In genomic region chr2:441258-442023, GRCh38 we compare ENCODE assay signal across 1 cellular context.
TF ChIP-seq lines count a peak whose summit lies in the region.

No MANE protein-coding gene starts in this region.

TF ChIP-seq in GM12878, 131 proteins besides CTCF, POLR2A, EP300 and RAD21 (continued from another document):
- TF ChIP-seq ZNF592 (IDR thresholded peaks at IDR 0.05) (no peak), JUND (IDR thresholded peaks at IDR 0.05; ENCODE audit: low read depth, low read length) (0 out of 2 replicates have a peak, but pooled peaks have one; percentile 24), NR2F1 (conservative IDR thresholded peaks at IDR 0.05) (peak; percentile 49; the same call in 1 of the 2 replicates), TCF12 (IDR thresholded peaks at IDR 0.05; ENCODE audit: low read depth, low read length) (no peak), POU2F2 (IDR thresholded peaks at IDR 0.05; ENCODE audit: borderline replicate concordance, low read depth, low read length) (no peak), BACH1 (IDR thresholded peaks at IDR 0.05; ENCODE audit: borderline replicate concordance) (no peak), ZNF207 (IDR thresholded peaks at IDR 0.05; ENCODE audit: borderline replicate concordance) (no peak), EZH2 (IDR thresholded peaks at IDR 0.05; ENCODE audit: borderline replicate concordance, control insufficient read depth, low read depth, low read length) (no peak), ETV6 (conservative IDR thresholded peaks at IDR 0.05 in 1 of 2, IDR thresholded peaks at IDR 0.05 in 1 of 2; ENCODE audit: borderline replicate concordance in 1 of 2, low read depth in 1 of 2) (peak in 1 of 2 experiments; percentile 68; a peak in 2 of 4 replicates), ZNF622 (IDR thresholded peaks at IDR 0.05) (no peak), SREBF1 (IDR thresholded peaks at IDR 0.05; ENCODE audit: low read length) (no peak), ZZZ3 (IDR thresholded peaks at IDR 0.05; ENCODE audit: control insufficient read depth, insufficient read length, low read depth) (no peak), RELA (IDR thresholded peaks at IDR 0.05; ENCODE audit: borderline replicate concordance, partially characterized antibody) (no peak)
- TF ChIP-seq, protein P1, sequence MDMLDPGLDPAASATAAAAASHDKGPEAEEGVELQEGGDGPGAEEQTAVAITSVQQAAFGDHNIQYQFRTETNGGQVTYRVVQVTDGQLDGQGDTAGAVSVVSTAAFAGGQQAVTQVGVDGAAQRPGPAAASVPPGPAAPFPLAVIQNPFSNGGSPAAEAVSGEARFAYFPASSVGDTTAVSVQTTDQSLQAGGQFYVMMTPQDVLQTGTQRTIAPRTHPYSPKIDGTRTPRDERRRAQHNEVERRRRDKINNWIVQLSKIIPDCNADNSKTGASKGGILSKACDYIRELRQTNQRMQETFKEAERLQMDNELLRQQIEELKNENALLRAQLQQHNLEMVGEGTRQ (IDR thresholded peaks at IDR 0.05; ENCODE audit: borderline replicate concordance, low read depth, low read length), result no peak
- TF ChIP-seq, protein P2, sequence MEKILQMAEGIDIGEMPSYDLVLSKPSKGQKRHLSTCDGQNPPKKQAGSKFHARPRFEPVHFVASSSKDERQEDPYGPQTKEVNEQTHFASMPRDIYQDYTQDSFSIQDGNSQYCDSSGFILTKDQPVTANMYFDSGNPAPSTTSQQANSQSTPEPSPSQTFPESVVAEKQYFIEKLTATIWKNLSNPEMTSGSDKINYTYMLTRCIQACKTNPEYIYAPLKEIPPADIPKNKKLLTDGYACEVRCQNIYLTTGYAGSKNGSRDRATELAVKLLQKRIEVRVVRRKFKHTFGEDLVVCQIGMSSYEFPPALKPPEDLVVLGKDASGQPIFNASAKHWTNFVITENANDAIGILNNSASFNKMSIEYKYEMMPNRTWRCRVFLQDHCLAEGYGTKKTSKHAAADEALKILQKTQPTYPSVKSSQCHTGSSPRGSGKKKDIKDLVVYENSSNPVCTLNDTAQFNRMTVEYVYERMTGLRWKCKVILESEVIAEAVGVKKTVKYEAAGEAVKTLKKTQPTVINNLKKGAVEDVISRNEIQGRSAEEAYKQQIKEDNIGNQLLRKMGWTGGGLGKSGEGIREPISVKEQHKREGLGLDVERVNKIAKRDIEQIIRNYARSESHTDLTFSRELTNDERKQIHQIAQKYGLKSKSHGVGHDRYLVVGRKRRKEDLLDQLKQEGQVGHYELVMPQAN (conservative IDR thresholded peaks at IDR 0.05), result no peak
